Comparison of ENCODE assay signal across 15 cellular contexts in the genomic region with DNA sequence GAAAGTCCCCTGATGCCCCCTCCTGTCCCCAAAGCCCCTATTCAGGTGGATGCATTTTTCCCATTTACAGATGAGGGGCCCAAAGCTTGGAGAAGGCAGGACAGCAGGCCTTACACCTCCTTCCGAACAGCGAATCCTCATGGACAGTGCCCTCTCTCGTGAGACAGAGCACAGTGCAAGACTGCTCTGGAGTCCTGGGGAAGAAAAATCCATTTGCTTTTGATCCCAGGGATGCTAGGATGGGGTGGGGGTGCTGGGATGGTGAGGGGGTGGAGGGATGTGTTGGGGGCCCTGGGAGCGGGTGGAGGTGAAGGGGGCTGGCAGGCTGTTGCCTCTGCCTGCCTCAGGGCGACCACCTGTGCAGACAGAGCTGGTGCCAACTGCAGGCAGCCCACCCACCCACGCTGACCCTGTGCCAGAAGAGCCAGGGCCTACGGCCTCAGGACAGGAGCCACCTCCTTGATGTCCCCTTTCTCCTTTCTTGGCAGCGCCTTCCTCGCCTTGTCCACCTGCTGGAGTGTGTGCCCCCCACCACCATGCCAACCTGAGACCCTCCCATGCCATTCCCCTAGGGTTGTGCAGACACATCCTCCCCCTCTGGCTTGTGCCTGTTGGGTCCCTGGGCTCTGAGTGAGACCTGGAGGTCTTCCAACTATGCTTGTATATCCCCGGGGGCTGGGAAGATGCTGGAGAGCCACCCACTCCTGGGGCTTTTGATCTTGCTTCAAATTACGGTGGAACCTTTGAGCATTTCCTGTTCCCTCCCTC.
DNase-seq lines count a peak whose midpoint lies in the region; ATAC-seq and TF ChIP-seq lines count a peak whose summit lies in the region.
"Had no signal": no experiment of that assay in that cellular context is flagged by ENCODE, and none has a peak within 500 bp of the region (broad histone marks: within the 10 kb centered on the region; RNA-seq: fewer than 3 reads in every experiment).

No MANE protein-coding gene starts in this region.

- no peak overlapping the region for H3K14ac ChIP-seq in neuronal stem cell (ENCODE audit: low read length)

- H2BK5ac ChIP-seq in neuronal stem cell (ENCODE audit: low read length), result no peak overlapping the region

- H3K36me3 ChIP-seq in Loucy (ENCODE audit: insufficient read depth, low read length), result no peaks in the 10 kb centered on the region
- H3K36me3 ChIP-seq in neuronal stem cell (replicated peaks in 1 of 2; ENCODE audit: control insufficient read depth in 2 of 2, insufficient read depth in 2 of 2, low read length in 2 of 2), result no peaks in the 10 kb centered on the region
- H3K36me3 ChIP-seq: ascending aorta, HAP-1 had no signal

- H2BK120ac ChIP-seq in neuronal stem cell (ENCODE audit: low read depth, low read length), result no peak overlapping the region

- no peak for ATAC-seq in GM19467 (IDR thresholded peaks at IDR 0.05; ENCODE audit: unreplicated experiment)
- ATAC-seq: CD8-positive, alpha-beta T cell had no signal

- no peaks in the 10 kb centered on the region for H3K79me1 ChIP-seq in neuronal stem cell (ENCODE audit: low read depth, low read length)

- H3K4ac ChIP-seq in neuronal stem cell (ENCODE audit: low read length), result no peak overlapping the region

- no peak overlapping the region for H4K91ac ChIP-seq in neuronal stem cell (ENCODE audit: low read depth, low read length, poor library complexity)

- no peak overlapping the region for H3K4me3 ChIP-seq in Loucy (ENCODE audit: low read length, poor library complexity, severe bottlenecking)
- no peak overlapping the region for H3K4me3 ChIP-seq in epithelial cell of proximal tubule (ENCODE audit: low read depth, low read length)
- no peak overlapping the region for H3K4me3 ChIP-seq in neuronal stem cell (ENCODE audit: low read length in 2 of 2)
- H3K4me3 ChIP-seq: ascending aorta, HAP-1 had no signal

- H3K9me2 ChIP-seq in Loucy (replicated peaks; ENCODE audit: low read depth, low read length), result no peaks in the 10 kb centered on the region

- peaks cover 13% of the 10 kb centered on the region for H3K4me1 ChIP-seq in Loucy (ENCODE audit: insufficient read depth, low read length, poor library complexity, severe bottlenecking)
- H3K4me1 ChIP-seq in neuronal stem cell (ENCODE audit: control insufficient read depth in 2 of 2, insufficient read depth in 1 of 2, low read depth in 1 of 2, low read length in 2 of 2), result peaks cover 0 to 27% of the 10 kb centered on the region in 2 donors
- H3K4me1 ChIP-seq: HAP-1 had no signal

- peak overlapping the region; percentile 86 for H2AK5ac ChIP-seq in neuronal stem cell (ENCODE audit: low read depth, low read length)

- H3K27me3 ChIP-seq in Loucy (ENCODE audit: insufficient read depth, low read length, poor library complexity, severe bottlenecking), result no peaks in the 10 kb centered on the region
- peaks cover 0 to 18% (median 0%) of the 10 kb centered on the region in 3 experiments for H3K27me3 ChIP-seq in neuronal stem cell (ENCODE audit: control insufficient read depth in 3 of 3, insufficient read depth in 3 of 3, low read depth in 1 of 3, low read length in 3 of 3)
- H3K27me3 ChIP-seq: ascending aorta had no signal

- no peaks in the 10 kb centered on the region for H3F3A ChIP-seq in Loucy (ENCODE audit: low read depth)

- H3K18ac ChIP-seq in neuronal stem cell (ENCODE audit: low read length), result peak overlapping the region; percentile 85

- TF ChIP-seq CTCF in Loucy (conservative IDR thresholded peaks at IDR 0.05; ENCODE audit: low read length) (no peak), epithelial cell of proximal tubule (conservative IDR thresholded peaks at IDR 0.05; ENCODE audit: low read depth, low read length) (peak; percentile 29)

- H2BK15ac ChIP-seq in neuronal stem cell (ENCODE audit: low read length), result no peak overlapping the region

- no peak overlapping the region for H3K9ac ChIP-seq in Loucy (ENCODE audit: low read depth, low read length, poor library complexity, severe bottlenecking)
- H3K9ac ChIP-seq in neuronal stem cell (ENCODE audit: low read depth, low read length, poor library complexity), result peak overlapping the region; percentile 35

- peak overlapping the region; percentile 30; the same call in 1 of the 2 replicates for H2AFZ ChIP-seq in Loucy (ENCODE audit: low read length)
- H2AFZ ChIP-seq in neuronal stem cell (ENCODE audit: low read length), result no peak overlapping the region

- DNase-seq in NCI-H82 (lab: John Stamatoyannopoulos, UW) (peak; percentile 33), NCI-H82 treated with DMSO at 0.1 percent for 48 hours (lab: John Stamatoyannopoulos, UW; ENCODE audit: unreplicated experiment) (no peak), epithelial cell of proximal tubule (ENCODE audit: low read depth) (no peak), neuronal stem cell (ENCODE audit: low spot score) (no peak), retina (no peak)
- no peak for DNase-seq in effector CD4-positive, alpha-beta T cell
- DNase-seq: activated B cell treated with CpG ODN at 0.5 μM for 24 hours; kidney glomerular epithelial cell; NCI-H1048; stimulated activated naive CD4-positive, alpha-beta T cell treated with Interleukin-2 at 50 U/mL for 16 hours had no signal

- H2BK12ac ChIP-seq in neuronal stem cell (ENCODE audit: low read length), result no peak overlapping the region

- H4K20me1 ChIP-seq in Loucy (ENCODE audit: insufficient read depth, low read length, poor library complexity, severe bottlenecking), result no peaks in the 10 kb centered on the region

- H3K4me2 ChIP-seq in Loucy (ENCODE audit: low read depth, low read length, poor library complexity, severe bottlenecking), result no peak overlapping the region
- H3K4me2 ChIP-seq in neuronal stem cell (ENCODE audit: insufficient read depth, low read length, poor library complexity, severe bottlenecking), result no peak overlapping the region

- no peaks in the 10 kb centered on the region for H3K79me2 ChIP-seq in Loucy (ENCODE audit: insufficient read depth, low read length)

- no peak overlapping the region for H3K27ac ChIP-seq in neuronal stem cell (replicated peaks; ENCODE audit: low read length)
- H3K27ac ChIP-seq: ascending aorta had no signal

- H4K8ac ChIP-seq in neuronal stem cell (ENCODE audit: low read depth, low read length), result no peak overlapping the region

- WGBS in neuronal stem cell (ENCODE audit: extremely low coverage in 2 of 2, insufficient read length in 2 of 2, insufficient replicate concordance in 1 of 2), 2 donors, result no CpG with 5 or more reads among the region's 11 CpGs

- H3K9me3 ChIP-seq in Loucy (ENCODE audit: insufficient read depth, low read depth, low read length) (no peaks in the 10 kb centered on the region), neuronal stem cell (replicated peaks in 1 of 2; ENCODE audit: control insufficient read depth in 2 of 2, insufficient read depth in 1 of 2, low read depth in 1 of 2, low read length in 2 of 2) (peaks cover 0 to 2% of the 10 kb centered on the region in 2 donors)
- H3K9me3 ChIP-seq: ascending aorta, HAP-1 had no signal

- H3K23ac ChIP-seq in neuronal stem cell (ENCODE audit: low read depth, low read length, poor library complexity), result no peak overlapping the region
